In genomic region chr16:3003582-3004270, GRCh38 we compare ENCODE assay signal across 8 cellular contexts. TPM values are rescaled to one million over a fixed set of nuclear protein-coding genes. Genes with fewer than 3 reads are reported as not detected.
DNase-seq lines count a peak whose midpoint lies in the region; ATAC-seq and TF ChIP-seq lines count a peak whose summit lies in the region.

No MANE protein-coding gene starts in this region.

- TF ChIP-seq CTCF in CD14-positive monocyte (IDR thresholded peaks at IDR 0.05), result peak; percentile 34

- H3K36me3 Mint-ChIP-seq in CD14-positive monocyte, result peaks cover 5 to 6% of the 10 kb centered on the region in 2 donors
- peaks cover 3% of the 10 kb centered on the region for H3K36me3 Mint-ChIP-seq in central memory CD8-positive, alpha-beta T cell (ENCODE audit: insufficient read depth)

- H3K27me3 Mint-ChIP-seq in CD14-positive monocyte (ENCODE audit: low read depth in 3 of 3), result peaks cover 0 to 21% (median 17%) of the 10 kb centered on the region in 3 donors
- peaks cover 36% of the 10 kb centered on the region for H3K27me3 Mint-ChIP-seq in central memory CD8-positive, alpha-beta T cell

- peak; percentile 97 for DNase-seq in CD14-positive monocyte (ENCODE audit: low spot score)
- peak; percentile 88 for DNase-seq in NCI-H510A treated with DMSO at 0.1 percent for 48 hours (lab: John Stamatoyannopoulos, UW)
- DNase-seq in activated CD4-positive, CD25-positive, alpha-beta regulatory T cell treated with anti-CD3 and anti-CD28 coated beads, Interleukin-2, amount 50 U/mL, for 72 hours, result peak; percentile 95
- DNase-seq in central memory CD8-positive, alpha-beta T cell (ENCODE audit: low spot score in 2 of 2), result peak; percentile 81 to 94
- DNase-seq in left kidney (ENCODE audit: low read depth, low spot score), result peak; percentile 99
- peak; percentile 95 for DNase-seq in stimulated activated CD4-positive, alpha-beta T cell treated with anti-CD3 and anti-CD28 coated beads, Interleukin-4, amount 100 ng/mL, for 1 hour

- H3K4me3 Mint-ChIP-seq in CD14-positive monocyte, result peak overlapping the region; percentile 42 to 64
- H3K4me3 Mint-ChIP-seq in central memory CD8-positive, alpha-beta T cell, result peak overlapping the region; percentile 73

- peak; percentile 96 for ATAC-seq in GM19395 (IDR thresholded peaks at IDR 0.05; ENCODE audit: unreplicated experiment)
- ATAC-seq in HG03460 (IDR thresholded peaks at IDR 0.05; ENCODE audit: unreplicated experiment), result peak; percentile 91
- ATAC-seq in central memory CD8-positive, alpha-beta T cell (replicated peaks; ENCODE audit: extremely low read depth, poor library complexity, severe bottlenecking), result peak; percentile 99

- intact Hi-C loops in CD14-positive monocyte (cut with micrococcal nuclease), result loop anchor here in 1 of 2 donors (2.0 kb wide), 1 partner anchor 25 kb away; no protein-coding TSS in a partner anchor

- H3K4me1 Mint-ChIP-seq in CD14-positive monocyte, result peaks cover 38% of the 10 kb centered on the region
- peaks cover 20% of the 10 kb centered on the region for H3K4me1 Mint-ChIP-seq in central memory CD8-positive, alpha-beta T cell

- no peak overlapping the region for H3K27ac Mint-ChIP-seq in CD14-positive monocyte
- H3K27ac Mint-ChIP-seq in central memory CD8-positive, alpha-beta T cell (ENCODE audit: low read depth), result no peak overlapping the region

- peaks cover 0 to 3% (median 0%) of the 10 kb centered on the region in 7 donors for H3K9me3 Mint-ChIP-seq in CD14-positive monocyte
- H3K9me3 Mint-ChIP-seq in central memory CD8-positive, alpha-beta T cell, result no peaks in the 10 kb centered on the region

RNA-seq across cellular contexts. Expression of gene CLDN9, which starts 9.0 kb away (rescaled TPM):
- not detected for polyA plus RNA-seq in CD14-positive monocyte

RNA-seq across cellular contexts. Expression of gene CLDN6, which starts 14.3 kb away (rescaled TPM):
- not detected for polyA plus RNA-seq in CD14-positive monocyte

RNA-seq across cellular contexts. Expression of gene TNFRSF12A, which starts 16.4 kb away (rescaled TPM):
- 1 to 10 TPM; 2.9 to 6.2 TPM for polyA plus RNA-seq in CD14-positive monocyte

RNA-seq across cellular contexts. Expression of gene HCFC1R1, which starts 20.0 kb away (rescaled TPM):
- polyA plus RNA-seq in CD14-positive monocyte, result 10 to 100 TPM; 16.7 to 19.9 TPM

RNA-seq across cellular contexts. Expression of gene THOC6, which starts 20.1 kb away (rescaled TPM):
- 10 to 100 TPM; 42.4 to 57.7 TPM for polyA plus RNA-seq in CD14-positive monocyte

Comparison
In these comparisons a context has a peak if more than half of its experiments do, and no peak if none do; other contexts are left out.
1. Peak in every context shown above with its lines: DNase-seq and ATAC-seq.